In genomic region chr3:157174265-157174615, GRCh38 we compare ENCODE assay signal across 8 cellular contexts. TPM values are rescaled to one million over a fixed set of nuclear protein-coding genes. Genes with fewer than 3 reads are reported as not detected.
DNase-seq lines count a peak whose midpoint lies in the region; ATAC-seq and TF ChIP-seq lines count a peak whose summit lies in the region.

No MANE protein-coding gene starts in this region.

- H3K4me3 ChIP-seq in GM12864 (ENCODE audit: low read depth, low read length) (peak overlapping the region; percentile 80), WI38 (ENCODE audit: low read depth, low read length) (peak overlapping the region; percentile 62), neural cell (ENCODE audit: low read length) (peak overlapping the region; percentile 71)

- H3K27me3 ChIP-seq in neural cell (ENCODE audit: insufficient read depth, low read depth, low read length) = no peaks in the 10 kb centered on the region

- peaks cover 10% of the 10 kb centered on the region for H3K79me2 ChIP-seq in neural cell (replicated peaks; ENCODE audit: insufficient read depth, low read length)

- no peaks in the 10 kb centered on the region for H3K9me2 ChIP-seq in neural cell (ENCODE audit: insufficient read depth, low read length)

- H3K27ac ChIP-seq in neural cell (ENCODE audit: low read length) = peak overlapping the region; percentile 93

- peak overlapping the region; percentile 92 for H3K9ac ChIP-seq in neural cell (ENCODE audit: low read length)

- no peaks in the 10 kb centered on the region for H3K36me3 ChIP-seq in neural cell (ENCODE audit: insufficient read depth, low read length)

- no peaks in the 10 kb centered on the region for H3K9me3 ChIP-seq in neural cell (ENCODE audit: low read length)

- no peak for TF ChIP-seq RAD21 in neural cell (conservative IDR thresholded peaks at IDR 0.05)

- no peak for TF ChIP-seq POLR2A in erythroblast (IDR thresholded peaks at IDR 0.05; ENCODE audit: low read length)

- H2AFZ ChIP-seq in neural cell (ENCODE audit: low read depth, low read length) = peak overlapping the region; percentile 83

- ATAC-seq in HG03280 (IDR thresholded peaks at IDR 0.05; ENCODE audit: unreplicated experiment) = peak; percentile 1
- ATAC-seq in HG02885 (IDR thresholded peaks at IDR 0.05; ENCODE audit: poor library complexity, unreplicated experiment) = no peak
- no peak for ATAC-seq in esophagus mucosa

- DNase-seq in GM12864 (ENCODE audit: low read depth) = no peak
- DNase-seq in erythroblast (lab: John Stamatoyannopoulos, UW) = peak; percentile 76 to 83
- no peak for DNase-seq in midbrain (lab: John Stamatoyannopoulos, UW)

- no peak for TF ChIP-seq EP300 in neural cell (conservative IDR thresholded peaks at IDR 0.05; ENCODE audit: poor library complexity, severe bottlenecking)

- no peaks in the 10 kb centered on the region for H4K20me1 ChIP-seq in neural cell (ENCODE audit: insufficient read depth)

- H3F3A ChIP-seq in neural cell (ENCODE audit: insufficient read depth, low read length, poor library complexity, severe bottlenecking) = no peaks in the 10 kb centered on the region

- no peak for TF ChIP-seq CTCF in GM12864 (IDR thresholded peaks at IDR 0.05; ENCODE audit: low read depth, low read length, missing control alignments)
- no peak for TF ChIP-seq CTCF in WI38 (IDR thresholded peaks at IDR 0.05; ENCODE audit: low read depth, low read length)
- no peak for TF ChIP-seq CTCF in neural cell (IDR thresholded peaks at IDR 0.05; ENCODE audit: poor library complexity, severe bottlenecking)

- peak overlapping the region; percentile 40 for H3K4me2 ChIP-seq in neural cell (ENCODE audit: low read length)

TF ChIP-seq in neural cell, 6 proteins besides CTCF, POLR2A, EP300 and RAD21:
- TF ChIP-seq MXI1 (conservative IDR thresholded peaks at IDR 0.05; ENCODE audit: poor library complexity, severe bottlenecking) = no peak
- no peak for TF ChIP-seq TAF1 (IDR thresholded peaks at IDR 0.05; ENCODE audit: low read depth)
- no peak for TF ChIP-seq EZH2 (IDR thresholded peaks at IDR 0.05; ENCODE audit: borderline replicate concordance, insufficient read depth, low read length, poor library complexity, severe bottlenecking)
- TF ChIP-seq REST (IDR thresholded peaks at IDR 0.05; ENCODE audit: borderline replicate concordance) = no peak
- TF ChIP-seq POLR2AphosphoS5 (IDR thresholded peaks at IDR 0.05) = no peak
- no peak for TF ChIP-seq SMC3 (conservative IDR thresholded peaks at IDR 0.05; ENCODE audit: poor library complexity)

RNA-seq across cellular contexts. Expression of gene CCNL1, which starts 14.3 kb away (rescaled TPM):
- polyA plus RNA-seq in neural cell = 186 and 199 TPM in 2 replicates
- polyA minus RNA-seq in neural cell = 224 and 233 TPM in 2 replicates
- 59.5 TPM for total RNA-seq in esophagus mucosa

Comparison
In these comparisons a context has a peak if more than half of its experiments do, and no peak if none do; other contexts are left out.
1. DNase-seq: peak in erythroblast (2 of 2); none in GM12864 (single experiment) and midbrain (single experiment).
2. Peak in every context shown above with its lines, with median percentiles within 50 percentile points of each other: H3K4me3 ChIP-seq.